ENCODE assay signal across 8 cellular contexts in genomic region chr5:137660349-137660817, GRCh38.
DNase-seq lines count a peak whose midpoint lies in the region; ATAC-seq and TF ChIP-seq lines count a peak whose summit lies in the region.

No MANE protein-coding gene starts in this region.

- intact Hi-C loops in colonic mucosa (cut with DNase I): loop anchor here (2.0 kb wide), 1 partner anchor 82 kb away; no protein-coding TSS in a partner anchor
- intact Hi-C loops in right lobe of liver (cut with DNase I): loop anchor here in 1 of 2 donors (5.0 kb wide), 1 partner anchor 87 kb away; no protein-coding TSS in a partner anchor

- H3K4me3 ChIP-seq in colonic mucosa: no peak overlapping the region
- no peak overlapping the region for H3K4me3 ChIP-seq in right lobe of liver

- ATAC-seq in GM19023 (IDR thresholded peaks at IDR 0.05; ENCODE audit: unreplicated experiment): peak; percentile 86
- peak; percentile 66 for ATAC-seq in HG03196 (IDR thresholded peaks at IDR 0.05; ENCODE audit: unreplicated experiment)
- peak; percentile 98 to 100 (median 98) for ATAC-seq in right lobe of liver

- H3K4me1 ChIP-seq in colonic mucosa (no peaks in the 10 kb centered on the region), right lobe of liver (no peaks in the 10 kb centered on the region)

- no peaks in the 10 kb centered on the region for H3K9me3 ChIP-seq in colonic mucosa
- H3K9me3 ChIP-seq in right lobe of liver: no peaks in the 10 kb centered on the region

- H3K36me3 ChIP-seq in colonic mucosa (no peaks in the 10 kb centered on the region), right lobe of liver (no peaks in the 10 kb centered on the region)

- no peak for TF ChIP-seq POLR2A in right lobe of liver (IDR thresholded peaks at IDR 0.05)

- DNase-seq in AML-193 (lab: John Stamatoyannopoulos, UW): peak; percentile 54 to 59
- DNase-seq in NCI-H345 (lab: John Stamatoyannopoulos, UW): peak; percentile 78
- DNase-seq in activated CD4-positive, alpha-beta T cell treated with anti-CD3 and anti-CD28 coated beads for 48 hours: peak; percentile 83
- peak; percentile 76 for DNase-seq in colonic mucosa
- DNase-seq in right lobe of liver: peak; percentile 62 to 76 (median 67)
- peak; percentile 39 to 53 (median 43) for DNase-seq in stimulated activated CD4-positive, alpha-beta T cell treated with anti-CD3 and anti-CD28 coated beads, TNF-alpha, amount 100 ng/mL, for 48 hours (ENCODE audit: low read depth in 3 of 3)

- 3% methylated on average over 6 of the region's 6 CpGs for WGBS in right lobe of liver (ENCODE audit: insufficient coverage, low coverage, low lambda C conversion rate, missing lambda C conversion rate)

- H3K9ac ChIP-seq in colonic mucosa (ENCODE audit: low read depth in 2 of 2, low read length in 2 of 2): no peak overlapping the region

- H3K27me3 ChIP-seq in colonic mucosa: no peaks in the 10 kb centered on the region
- H3K27me3 ChIP-seq in right lobe of liver: no peaks in the 10 kb centered on the region

- TF ChIP-seq CTCF in colonic mucosa (IDR thresholded peaks at IDR 0.05) (peak; percentile 60), right lobe of liver (IDR thresholded peaks at IDR 0.05) (peak; percentile 81 to 86 (median 82))

- H3K27ac ChIP-seq in colonic mucosa (no peak overlapping the region), right lobe of liver (no peak overlapping the region)
